In the genomic region with DNA sequence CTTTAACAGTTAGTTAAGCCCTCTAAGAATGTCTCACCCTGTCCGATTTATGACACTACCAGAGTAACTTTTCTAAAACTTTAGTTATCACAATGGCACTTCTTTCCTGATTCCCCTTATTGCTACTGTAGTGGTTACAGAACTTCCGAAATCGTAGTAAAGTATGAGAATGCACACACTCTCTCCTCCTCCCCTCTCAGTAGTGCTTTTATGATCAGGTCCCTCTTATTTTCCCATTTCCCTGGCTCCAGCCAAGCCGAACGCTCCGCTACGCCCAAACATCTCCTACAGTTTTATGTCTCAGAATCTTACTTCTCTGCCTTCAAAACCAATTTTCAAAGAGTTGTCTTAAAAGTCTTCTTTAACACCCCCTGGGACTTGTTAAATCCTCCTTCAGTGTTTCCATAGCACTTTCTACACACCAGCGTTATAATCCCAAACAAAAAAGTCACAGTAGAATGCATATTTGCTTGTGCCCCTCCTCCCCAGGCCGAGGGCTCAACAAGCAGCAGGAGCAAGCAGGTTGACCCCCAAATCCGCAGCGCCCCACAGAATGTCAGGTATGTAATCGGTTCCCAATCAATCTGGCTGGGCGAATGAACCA, we compare ENCODE assay signal across 8 cellular contexts. TPM values are rescaled to one million over a fixed set of nuclear protein-coding genes. Genes with fewer than 3 reads are reported as not detected.
DNase-seq lines count a peak whose midpoint lies in the region; ATAC-seq and TF ChIP-seq lines count a peak whose summit lies in the region.

No MANE protein-coding gene starts in this region.

- H3K9me3 ChIP-seq in SJSA1 (replicated peaks) (no peaks in the 10 kb centered on the region), esophagus (ENCODE audit: control insufficient read depth in 2 of 2, insufficient read depth in 1 of 2, low read depth in 1 of 2, low read length in 1 of 2) (no peaks in the 10 kb centered on the region), osteoblast (ENCODE audit: low read depth, low read length) (no peaks in the 10 kb centered on the region)

- peak overlapping the region; percentile 90 for H2AFZ ChIP-seq in osteoblast (ENCODE audit: low read length)

- peak; percentile 28 for DNase-seq in NOMO-1 treated with DMSO at 0.1 percent for 48 hours (lab: John Stamatoyannopoulos, UW; ENCODE audit: unreplicated experiment)
- no peak for DNase-seq in NOMO-1 treated with dmso at 0.1 percent for 144 hours (lab: John Stamatoyannopoulos, UW; ENCODE audit: unreplicated experiment)
- no peak for DNase-seq in SJSA1 (ENCODE audit: low read depth in 1 of 2, low spot score in 2 of 2)
- DNase-seq in osteoblast (ENCODE audit: insufficient read length, low spot score, missing footprints) = no peak
- DNase-seq in H4 (ENCODE audit: low spot score) = no peak
- DNase-seq in middle frontal gyrus (ENCODE audit: extremely low spot score, low spot score) = no peak

- H3K36me3 ChIP-seq in SJSA1 = 0 out of 2 replicates have a peak, but pooled peaks cover 5% of the 10 kb centered on the region
- no peaks in the 10 kb centered on the region for H3K36me3 ChIP-seq in esophagus (ENCODE audit: control insufficient read depth in 2 of 2, insufficient read depth in 2 of 2, low read length in 1 of 2)
- peaks cover 7% of the 10 kb centered on the region for H3K36me3 ChIP-seq in osteoblast (ENCODE audit: insufficient read depth, low read length)

- peaks cover 5% of the 10 kb centered on the region for H4K20me1 ChIP-seq in osteoblast (ENCODE audit: insufficient read depth, low read length)

- H3K79me2 ChIP-seq in osteoblast (ENCODE audit: insufficient read depth, low read length) = peaks cover 32% of the 10 kb centered on the region

- H3K27me3 ChIP-seq in SJSA1 (replicated peaks) = no peaks in the 10 kb centered on the region
- H3K27me3 ChIP-seq in esophagus (ENCODE audit: control insufficient read depth in 1 of 2, insufficient read depth in 2 of 2, low read length in 2 of 2) = no peaks in the 10 kb centered on the region
- no peaks in the 10 kb centered on the region for H3K27me3 ChIP-seq in osteoblast (ENCODE audit: insufficient read depth, low read length)

- no peak for TF ChIP-seq CTCF in osteoblast (IDR thresholded peaks at IDR 0.05; ENCODE audit: extremely low read depth, low read depth, low read length)

- peak overlapping the region; percentile 84 for H3K4me2 ChIP-seq in osteoblast (ENCODE audit: insufficient read depth, low read length)

- H3K4me3 ChIP-seq in SJSA1 (peak overlapping the region; percentile 56), esophagus (ENCODE audit: low read depth in 1 of 2, low read length in 2 of 2) (peak overlapping the region; percentile 79 to 93), osteoblast (ENCODE audit: insufficient read depth, low read length) (peak overlapping the region; percentile 79)

- peak; percentile 13 for ATAC-seq in HG02884 (IDR thresholded peaks at IDR 0.05; ENCODE audit: unreplicated experiment)

- peaks cover 9% of the 10 kb centered on the region for H3K4me1 ChIP-seq in SJSA1 (replicated peaks)
- H3K4me1 ChIP-seq in esophagus (ENCODE audit: control insufficient read depth in 2 of 2, insufficient read depth in 2 of 2, low read length in 1 of 2) = peaks cover 0 to 2% of the 10 kb centered on the region in 2 donors
- peaks cover 13% of the 10 kb centered on the region for H3K4me1 ChIP-seq in osteoblast (ENCODE audit: insufficient read depth, low read length)

- WGBS in esophagus, 2 donors = 1 to 2% methylated on average over 13 of the region's 13 CpGs

- H3K27ac ChIP-seq in SJSA1 (no peak overlapping the region), esophagus (ENCODE audit: low read depth in 2 of 2, low read length in 1 of 2) (peak overlapping the region; percentile 61 to 65), osteoblast (ENCODE audit: low read depth, low read length) (peak overlapping the region; percentile 18)

RNA-seq across cellular contexts. Expression of gene HPF1, which starts 0.7 kb away (rescaled TPM):
- 43.4 and 73.1 TPM in 2 replicates for total RNA-seq in SJSA1 (2014; rRNA removed; shearing (Covaris generic))
- 10 to 100 TPM; 16.6 to 19.2 TPM for polyA plus RNA-seq in esophagus
- total RNA-seq in osteoblast = 18.9 and 20.6 TPM in 2 replicates
- 55.7 and 69.1 TPM in 2 replicates for total RNA-seq in H4 (2014; rRNA removed; shearing (Covaris generic))
